In genomic region chrX:153447581-153447960, GRCh38 we compare ENCODE assay signal across 9 cellular contexts. TPM values are rescaled to one million over a fixed set of nuclear protein-coding genes. Genes with fewer than 3 reads are reported as not detected.
"Had no signal": no experiment of that assay in that cellular context is flagged by ENCODE, and none has a peak within 500 bp of the region (broad histone marks: within the 10 kb centered on the region; RNA-seq: fewer than 3 reads in every experiment).

No MANE protein-coding gene starts in this region.

- H3K27ac ChIP-seq: GM23248 had no signal

- H3K27ac Mint-ChIP-seq: HFFc6 had no signal

- ATAC-seq: HCT116 had no signal

- H3K4me3 Mint-ChIP-seq: HFFc6 had no signal

- H3K4me3 ChIP-seq: GM23248, HAP-1 had no signal

- H3K9me3 Mint-ChIP-seq: HFFc6 had no signal

- H3K4me1 ChIP-seq: HAP-1 had no signal

- H3K9me3 ChIP-seq: HAP-1 had no signal

- H2AFZ ChIP-seq: GM23248 had no signal

- DNase-seq: GM23248, GOT3, HFFc6, IMR-90 had no signal

RNA-seq across cellular contexts. Expression of gene ZFP92, which starts 36.3 kb away (rescaled TPM):
- total RNA-seq: H4, H7, HT-29 had no signal

RNA-seq across cellular contexts. Expression of gene PNMA6E, which starts 46.4 kb away (rescaled TPM):
- total RNA-seq: GM23248, H4, H7, HFFc6, HT-29, IMR-90 had no signal

RNA-seq across cellular contexts. Expression of gene BGN, which starts 47.2 kb away (rescaled TPM):
- total RNA-seq: H4 had no signal
